Comparison of ENCODE assay signal across 9 cellular contexts in genomic region chr12:108821407-108822397, GRCh38. TPM values are rescaled to one million over a fixed set of nuclear protein-coding genes. Genes with fewer than 3 reads are reported as not detected.
DNase-seq lines count a peak whose midpoint lies in the region; ATAC-seq and TF ChIP-seq lines count a peak whose summit lies in the region.
"Had no signal": no experiment of that assay in that cellular context is flagged by ENCODE, and none has a peak within 500 bp of the region (broad histone marks: within the 10 kb centered on the region; RNA-seq: fewer than 3 reads in every experiment).

No MANE protein-coding gene starts in this region.

- H3K27ac ChIP-seq in GM23248 (peak overlapping the region; percentile 100), mesodermal cell (ENCODE audit: low read depth, low read length, severe bottlenecking) (peak overlapping the region; percentile 79)

- H3K4me1 ChIP-seq in Caco-2 (peaks cover 20% of the 10 kb centered on the region), GM23248 (ENCODE audit: insufficient read depth) (peaks cover 59% of the 10 kb centered on the region), mesodermal cell (ENCODE audit: control insufficient read depth, insufficient read depth, low read length, poor library complexity, severe bottlenecking) (peaks cover 53% of the 10 kb centered on the region)

- CTCF ChIA-PET in Caco-2 (lab: Charles Lee): no interaction called here
- CTCF ChIA-PET in activated CD8-positive, alpha-beta T cell treated with anti-CD3 and anti-CD28 coated beads, Interleukin-2, amount 10 ng/mL, durations not matched to agents 7 days and 5 days (lab: Charles Lee): interaction anchor here (0.8 to 1.2 kb wide), 4 partner anchors 13 to 157 kb away, joined by 3 read pairs; no protein-coding TSS in a partner anchor

- peaks cover 53% of the 10 kb centered on the region for H3F3A ChIP-seq in GM23248 (ENCODE audit: insufficient read depth)

- H3K79me2 ChIP-seq in GM23248 (ENCODE audit: insufficient read depth): peaks cover 95% of the 10 kb centered on the region

- H3K36me3 ChIP-seq in Caco-2 (ENCODE audit: control insufficient read depth, insufficient read depth, low read length): peaks cover 2% of the 10 kb centered on the region
- peaks cover 62% of the 10 kb centered on the region for H3K36me3 ChIP-seq in GM23248 (ENCODE audit: low read depth)
- H3K36me3 ChIP-seq in mesodermal cell (ENCODE audit: control insufficient read depth, insufficient read depth, low read length): peaks cover 79% of the 10 kb centered on the region

- in situ Hi-C loops in GM23248 (cut with MboI): no loop called here

- no peaks in the 10 kb centered on the region for H4K20me1 ChIP-seq in GM23248 (ENCODE audit: insufficient read depth)

- POLR2A ChIA-PET in Caco-2 (lab: Charles Lee): no interaction called here
- POLR2A ChIA-PET in activated CD8-positive, alpha-beta T cell treated with anti-CD3 and anti-CD28 coated beads, Interleukin-2, amount 10 ng/mL, durations not matched to agents 7 days and 5 days (lab: Charles Lee): interaction anchor here (0.6 to 1.9 kb wide), 3 partner anchors 36 to 224 kb away, joined by 3 to 5 read pairs (median 3); partner anchors contain the start of gene SSH1

- peaks cover 15% of the 10 kb centered on the region for H3K36me3 Mint-ChIP-seq in Caco-2 (ENCODE audit: insufficient read depth, unreplicated experiment)
- H3K36me3 Mint-ChIP-seq in activated CD8-positive, alpha-beta T cell treated with anti-CD3 and anti-CD28 coated beads, Interleukin-2, amount 10 ng/mL, durations not matched to agents 7 days and 5 days (ENCODE audit: low read depth): peaks cover 41% of the 10 kb centered on the region

- BruUV-seq in Caco-2 (replicated peaks; lab: Mats Ljungman, UMichigan): TSS peak; percentile 20

- DNase-seq in Caco-2: no peak
- peak; percentile 87 for DNase-seq in GM23248
- DNase-seq in activated CD8-positive, alpha-beta T cell treated with anti-CD3 and anti-CD28 coated beads, Interleukin-2, amount 10 ng/mL, durations not matched to agents 7 days and 5 days: no peak
- DNase-seq in left colon: no peak
- no peak for DNase-seq in SHP77 (lab: John Stamatoyannopoulos, UW)
- DNase-seq in NCI-H345 treated with DMSO at 0.1 percent for 48 hours (lab: John Stamatoyannopoulos, UW; ENCODE audit: unreplicated experiment): no peak

- H3K9me2 ChIP-seq in GM23248 (ENCODE audit: insufficient read depth): no peaks in the 10 kb centered on the region

- peak overlapping the region; percentile 95 for H3K9ac ChIP-seq in GM23248

- intact Hi-C loops in Caco-2 (cut with micrococcal nuclease; ENCODE audit: unreplicated experiment): no loop called here
- intact Hi-C loops in left colon (cut with DNase I, micrococcal nuclease): no loop called here

- no peaks in the 10 kb centered on the region for H3K9me3 ChIP-seq in Caco-2
- H3K9me3 ChIP-seq in GM23248 (ENCODE audit: low read depth): no peaks in the 10 kb centered on the region
- H3K9me3 ChIP-seq in mesodermal cell (ENCODE audit: control insufficient read depth, low read length): no peaks in the 10 kb centered on the region

- ATAC-seq in activated CD8-positive, alpha-beta T cell treated with anti-CD3 and anti-CD28 coated beads, Interleukin-2, amount 10 ng/mL, durations not matched to agents 7 days and 5 days: peak; percentile 49
- ATAC-seq in left colon (no peak), GM18870 (IDR thresholded peaks at IDR 0.05; ENCODE audit: unreplicated experiment) (no peak)

- no peaks in the 10 kb centered on the region for H3K27me3 Mint-ChIP-seq in Caco-2 (ENCODE audit: insufficient read depth, unreplicated experiment)
- no peaks in the 10 kb centered on the region for H3K27me3 Mint-ChIP-seq in activated CD8-positive, alpha-beta T cell treated with anti-CD3 and anti-CD28 coated beads, Interleukin-2, amount 10 ng/mL, durations not matched to agents 7 days and 5 days (ENCODE audit: low read depth)
- H3K27me3 Mint-ChIP-seq: activated naive CD8-positive, alpha-beta T cell had no signal

- H3K27me3 ChIP-seq in Caco-2 (replicated peaks; ENCODE audit: control insufficient read depth, insufficient read depth, low read length): no peaks in the 10 kb centered on the region
- H3K27me3 ChIP-seq in GM23248 (replicated peaks; ENCODE audit: insufficient read depth): no peaks in the 10 kb centered on the region

- peak overlapping the region; percentile 13 for H3K4me2 ChIP-seq in GM23248 (ENCODE audit: unreplicated experiment)

- H3K27ac Mint-ChIP-seq in Caco-2 (ENCODE audit: unreplicated experiment): no peak overlapping the region
- H3K27ac Mint-ChIP-seq in activated CD8-positive, alpha-beta T cell treated with anti-CD3 and anti-CD28 coated beads, Interleukin-2, amount 10 ng/mL, durations not matched to agents 7 days and 5 days: peak overlapping the region; percentile 51
- H3K27ac Mint-ChIP-seq: activated naive CD8-positive, alpha-beta T cell had no signal

- H2AFZ ChIP-seq in GM23248: no peak overlapping the region

- no peak overlapping the region for H3K4me3 Mint-ChIP-seq in Caco-2 (ENCODE audit: unreplicated experiment)
- no peak overlapping the region for H3K4me3 Mint-ChIP-seq in activated CD8-positive, alpha-beta T cell treated with anti-CD3 and anti-CD28 coated beads, Interleukin-2, amount 10 ng/mL, durations not matched to agents 7 days and 5 days
- H3K4me3 Mint-ChIP-seq: activated naive CD8-positive, alpha-beta T cell had no signal

- 74 to 75% methylated on average over 12 of the region's 12 CpGs for WGBS in GM23248 (ENCODE audit: low coverage in 1 of 2, low lambda C conversion rate in 2 of 2, missing lambda C conversion rate in 2 of 2), 2 experiments
- WGBS in mesodermal cell (ENCODE audit: insufficient coverage in 2 of 2), 2 experiments: 84 to 97% methylated on average over 8 of the region's 12 CpGs

- peaks cover 17% of the 10 kb centered on the region for H3K4me1 Mint-ChIP-seq in Caco-2 (ENCODE audit: low read depth, unreplicated experiment)
- peaks cover 44% of the 10 kb centered on the region for H3K4me1 Mint-ChIP-seq in activated CD8-positive, alpha-beta T cell treated with anti-CD3 and anti-CD28 coated beads, Interleukin-2, amount 10 ng/mL, durations not matched to agents 7 days and 5 days (ENCODE audit: low read depth)

- no peak for TF ChIP-seq CTCF in Caco-2 (IDR thresholded peaks at IDR 0.05; ENCODE audit: insufficient read depth in 1 of 2, low read depth in 1 of 2, low read length in 1 of 2, severe bottlenecking in 1 of 2, unreplicated experiment in 1 of 2)

- H3K4me3 ChIP-seq in Caco-2 (ENCODE audit: low read depth, low read length) (no peak overlapping the region), GM23248 (no peak overlapping the region), mesodermal cell (ENCODE audit: extremely low read depth, insufficient read depth, low read length, poor library complexity, severe bottlenecking) (no peak overlapping the region)

- no peaks in the 10 kb centered on the region for H3K9me3 Mint-ChIP-seq in Caco-2 (ENCODE audit: unreplicated experiment)
- no peaks in the 10 kb centered on the region for H3K9me3 Mint-ChIP-seq in activated CD8-positive, alpha-beta T cell treated with anti-CD3 and anti-CD28 coated beads, Interleukin-2, amount 10 ng/mL, durations not matched to agents 7 days and 5 days (ENCODE audit: insufficient read depth)

RNA-seq across cellular contexts. Expression of gene SSH1, which starts 35.7 kb away (rescaled TPM):
- total RNA-seq in Caco-2 (2022) (26.0 and 27.7 TPM in 2 replicates), left colon (10 to 100 TPM; 24.6 to 28.2 TPM)
- 21.9 and 33.5 TPM in 2 replicates for total RNA-seq in GM23248 (2014; rRNA removed; shearing (Covaris generic))
- polyA plus RNA-seq in GM23248 (2016; fragmentation: Nextera tagmentation; extraction: Ambion mirVana): 44.0 and 49.0 TPM in 2 replicates
- total RNA-seq in activated CD8-positive, alpha-beta T cell treated with anti-CD3 and anti-CD28 coated beads, Interleukin-2, amount 10 ng/mL, durations not matched to agents 7 days and 5 days: 10 to 100 TPM; 27.5 to 29.8 TPM
- polyA plus RNA-seq in mesodermal cell (2013, experiment 1 of 2): 39.1 TPM
- polyA plus RNA-seq in mesodermal cell (2013, experiment 2 of 2): 31.0 TPM

RNA-seq across cellular contexts. Expression of gene DAO, which starts 58.2 kb away (rescaled TPM):
- total RNA-seq in Caco-2 (2022) (not detected in 2 replicates), left colon (1 to 10 TPM; 3.8 to 4.9 TPM)
- total RNA-seq in GM23248 (2014; rRNA removed; shearing (Covaris generic)): not detected in 2 replicates
- not detected in 2 replicates for polyA plus RNA-seq in GM23248 (2016; fragmentation: Nextera tagmentation; extraction: Ambion mirVana)
- not detected for total RNA-seq in activated CD8-positive, alpha-beta T cell treated with anti-CD3 and anti-CD28 coated beads, Interleukin-2, amount 10 ng/mL, durations not matched to agents 7 days and 5 days
- not detected for polyA plus RNA-seq in mesodermal cell (2013, experiment 1 of 2)
- not detected for polyA plus RNA-seq in mesodermal cell (2013, experiment 2 of 2)
